In genomic region chr12:31491819-31492598, GRCh38 we compare ENCODE assay signal across 12 cellular contexts.
DNase-seq lines count a peak whose midpoint lies in the region; ATAC-seq, FAIRE-seq and TF ChIP-seq lines count a peak whose summit lies in the region.
"Had no signal": no experiment of that assay in that cellular context is flagged by ENCODE, and none has a peak within 500 bp of the region (broad histone marks: within the 10 kb centered on the region; RNA-seq: fewer than 3 reads in every experiment).

No MANE protein-coding gene starts in this region.

- no peaks in the 10 kb centered on the region for H3K4me1 ChIP-seq in NT2/D1 (ENCODE audit: insufficient read depth, insufficient read length)
- H3K4me1 ChIP-seq in endothelial cell of umbilical vein (ENCODE audit: control insufficient read depth, extremely low read depth, insufficient read depth, low read length) = peaks cover 26% of the 10 kb centered on the region

- H4K20me1 ChIP-seq in endothelial cell of umbilical vein (replicated peaks; ENCODE audit: control insufficient read depth, extremely low read depth, insufficient read depth, low read length) = no peaks in the 10 kb centered on the region

- H3K27me3 ChIP-seq in NT2/D1 (ENCODE audit: insufficient read depth, insufficient read length) = no peaks in the 10 kb centered on the region
- no peaks in the 10 kb centered on the region for H3K27me3 ChIP-seq in endothelial cell of umbilical vein (ENCODE audit: control insufficient read depth in 2 of 2, insufficient read depth in 2 of 2, low read length in 2 of 2)
- H3K27me3 ChIP-seq: transverse colon had no signal

- no peak overlapping the region for H2AFZ ChIP-seq in endothelial cell of umbilical vein (ENCODE audit: low read depth, low read length)

- dilution Hi-C loops in endothelial cell of umbilical vein (cut with MboI; ENCODE audit: extremely low pct_ligation_motif_present, low sequenced_read_pairs) = no loop called here

- intact Hi-C loops in endothelial cell of umbilical vein (cut with micrococcal nuclease) = loop anchor here (1.0 to 2.0 kb wide), 4 partner anchors 15 to 145 kb away; no protein-coding TSS in a partner anchor

- peak overlapping the region; percentile 90 for H3K4me2 ChIP-seq in endothelial cell of umbilical vein (ENCODE audit: insufficient read depth, low read length)

- no peaks in the 10 kb centered on the region for H3K9me1 ChIP-seq in endothelial cell of umbilical vein (replicated peaks; ENCODE audit: control insufficient read depth, extremely low read depth, insufficient read depth, low read length)

- peak; percentile 74 for FAIRE-seq in endothelial cell of umbilical vein (lab: Jason Lieb, UNC)

- H3K4me3 ChIP-seq in NT2/D1 (ENCODE audit: insufficient read length, low read depth) (no peak overlapping the region), endothelial cell of umbilical vein (replicated peaks in 1 of 3; ENCODE audit: insufficient read depth in 1 of 3, low read depth in 1 of 3, low read length in 3 of 3) (peak overlapping the region in 1 of 3 experiments; percentile 26)
- H3K4me3 ChIP-seq: skin epidermis, transverse colon had no signal

- no peak for TF ChIP-seq CTCF in endothelial cell of umbilical vein (IDR thresholded peaks at IDR 0.05; ENCODE audit: extremely low read depth in 1 of 2, insufficient read depth in 1 of 2, low read depth in 1 of 2, low read length in 2 of 2)
- no peak for TF ChIP-seq CTCF in omental fat pad (IDR thresholded peaks at IDR 0.05)

- peak; percentile 97 for DNase-seq in ELR (ENCODE audit: low read depth)
- peak; percentile 63 for DNase-seq in NT2/D1 (ENCODE audit: low read depth, low spot score)
- DNase-seq in endothelial cell of umbilical vein (ENCODE audit: low read depth, low spot score) = peak; percentile 94
- no peak for DNase-seq in omental fat pad (ENCODE audit: low spot score)
- no peak for DNase-seq in NCI-H345 treated with DMSO at 0.1 percent for 48 hours (lab: John Stamatoyannopoulos, UW; ENCODE audit: unreplicated experiment)
- no peak for DNase-seq in NCI-H526 treated with DMSO at 0.1 percent for 48 hours (lab: John Stamatoyannopoulos, UW)
- DNase-seq: activated CD4-positive, alpha-beta T cell treated with anti-CD3 and anti-CD28 coated beads, Interleukin-2, amount 50 U/mL, for 4 hours; NCI-H2107; transverse colon had no signal

- H3K9me3 ChIP-seq in NT2/D1 (ENCODE audit: insufficient read depth, low read length) (no peaks in the 10 kb centered on the region), endothelial cell of umbilical vein (replicated peaks; ENCODE audit: control insufficient read depth, insufficient read depth, low read length) (no peaks in the 10 kb centered on the region)
- H3K9me3 ChIP-seq: transverse colon had no signal

- ATAC-seq in omental fat pad (ENCODE audit: low FRiP score) = peak; percentile 69
- ATAC-seq in GM21529 (IDR thresholded peaks at IDR 0.05; ENCODE audit: unreplicated experiment) = no peak
- no peak for ATAC-seq in GM19023 (IDR thresholded peaks at IDR 0.05; ENCODE audit: unreplicated experiment)

- CTCF ChIA-PET in endothelial cell of umbilical vein (lab: Charles Lee) = interaction anchor here (0.6 to 2.6 kb wide), 13 partner anchors 9 to 144 kb away, joined by 3 to 13 read pairs (median 5); no protein-coding TSS in a partner anchor

- POLR2A ChIA-PET in endothelial cell of umbilical vein (lab: Charles Lee) = interaction anchor here (0.5 to 1.0 kb wide), 3 partner anchors 27 to 137 kb away, joined by 3 to 8 read pairs (median 4); partner anchors contain the start of gene DENND5B

- BruUV-seq in endothelial cell of umbilical vein (replicated peaks; lab: Mats Ljungman, UMichigan) = no TSS peak

- H3K36me3 ChIP-seq in NT2/D1 (ENCODE audit: insufficient read depth, insufficient read length, low read length) (peaks cover 11% of the 10 kb centered on the region), endothelial cell of umbilical vein (ENCODE audit: control insufficient read depth in 2 of 2, extremely low read depth in 1 of 2, insufficient read depth in 2 of 2, low read length in 2 of 2) (no peaks in the 10 kb centered on the region)
- H3K36me3 ChIP-seq: transverse colon had no signal

- TF ChIP-seq POLR2A in endothelial cell of umbilical vein (IDR thresholded peaks at IDR 0.05; ENCODE audit: low read depth, low read length) = no peak

- no peak overlapping the region for H3K9ac ChIP-seq in NT2/D1 (ENCODE audit: insufficient read length, low read depth)
- peak overlapping the region; percentile 79 for H3K9ac ChIP-seq in endothelial cell of umbilical vein (replicated peaks; ENCODE audit: extremely low read depth, insufficient read depth, low read length)

- H3K27ac ChIP-seq in endothelial cell of umbilical vein (ENCODE audit: insufficient read depth, low read depth, low read length) = peak overlapping the region; percentile 90
- H3K27ac ChIP-seq: transverse colon had no signal

- H3K79me2 ChIP-seq in endothelial cell of umbilical vein (ENCODE audit: control insufficient read depth, insufficient read depth, low read length) = no peaks in the 10 kb centered on the region

TF ChIP-seq in endothelial cell of umbilical vein, 7 proteins besides CTCF, POLR2A, EP300 and RAD21:
- TF ChIP-seq EZH2 (IDR thresholded peaks at IDR 0.05; ENCODE audit: borderline replicate concordance, low read depth, low read length, severe bottlenecking) (no peak), GATA2 (IDR thresholded peaks at IDR 0.05; ENCODE audit: insufficient read depth, insufficient read length, low read depth, low read length) (peak; percentile 30), JUN (IDR thresholded peaks at IDR 0.05; ENCODE audit: borderline replicate concordance, insufficient read depth, insufficient read length, low read depth) (peak; percentile 98), MYC (IDR thresholded peaks at IDR 0.05; ENCODE audit: low read depth, low read length) (no peak), FOS (IDR thresholded peaks at IDR 0.05; ENCODE audit: borderline replicate concordance, insufficient read depth, low read length) (peak; percentile 94), POLR2AphosphoS5 (IDR thresholded peaks at IDR 0.05; ENCODE audit: insufficient read depth, low read depth, low read length) (no peak), MAX (IDR thresholded peaks at IDR 0.05; ENCODE audit: insufficient read depth, insufficient read length) (no peak)

Comparison
In these comparisons a context has a peak if more than half of its experiments do, and no peak if none do; other contexts are left out.
1. DNase-seq: peak in ELR (single experiment), NT2/D1 (single experiment) and endothelial cell of umbilical vein (single experiment); none in omental fat pad (single experiment), NCI-H345 treated with DMSO at 0.1 percent for 48 hours (single experiment) and NCI-H526 treated with DMSO at 0.1 percent for 48 hours (single experiment).